ENCODE assay signal across 20 cellular contexts in the genomic region with DNA sequence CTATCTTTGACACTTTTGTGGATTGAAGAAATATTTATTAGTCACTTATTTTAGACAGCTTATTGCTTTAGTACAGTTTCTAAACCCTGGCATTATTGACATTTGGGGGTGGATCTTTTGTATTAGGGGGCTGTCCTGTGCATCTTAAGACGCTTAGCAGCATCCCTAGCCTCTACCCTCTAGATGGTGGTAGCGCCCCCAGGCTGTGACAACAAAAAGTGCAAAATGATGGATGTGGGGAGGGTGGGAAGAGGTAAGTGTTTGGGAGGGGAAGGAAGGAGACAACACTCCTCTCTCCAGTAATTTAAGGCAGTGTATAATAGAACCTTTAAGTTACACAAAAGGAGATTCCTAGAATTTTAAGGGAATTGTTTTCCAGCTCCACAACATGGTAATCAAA.
A peak's percentile ranks its signal among the peaks of the same experiment; 100 is the strongest.
DNase-seq lines count a peak whose midpoint lies in the region; ATAC-seq, FAIRE-seq and TF ChIP-seq lines count a peak whose summit lies in the region.
"Had no signal": no experiment of that assay in that cellular context is flagged by ENCODE, and none has a peak within 500 bp of the region (broad histone marks: within the 10 kb centered on the region; RNA-seq: fewer than 3 reads in every experiment).

No MANE protein-coding gene starts in this region.

- H3K4me1 Mint-ChIP-seq in osteocyte (ENCODE audit: unreplicated experiment) = no peaks in the 10 kb centered on the region
- H3K4me1 Mint-ChIP-seq: brain had no signal

- no peak overlapping the region for H3K4me3 ChIP-seq in LNCaP clone FGC (ENCODE audit: low read depth, low read length)
- no peak overlapping the region for H3K4me3 ChIP-seq in small intestine (ENCODE audit: low read depth in 1 of 2, low read length in 2 of 2)
- no peak overlapping the region for H3K4me3 ChIP-seq in upper lobe of right lung
- H3K4me3 ChIP-seq: BLaER1 treated with 17β-estradiol and CSF1 and Interleukin-3, amounts not matched to agents 10 nM and 100 nM; lower lobe of right lung; ovary; suprapubic skin had no signal

- peak; percentile 22 for TF ChIP-seq CTCF in GM12873 (IDR thresholded peaks at IDR 0.05; ENCODE audit: insufficient read depth, low read depth, low read length, missing control alignments)
- peak; percentile 8; the same call in 1 of the 2 replicates for TF ChIP-seq CTCF in LNCaP clone FGC (IDR thresholded peaks at IDR 0.05; ENCODE audit: control insufficient read depth, extremely low read depth, insufficient read depth)
- TF ChIP-seq CTCF in osteocyte (IDR thresholded peaks at IDR 0.05) = peak; percentile 9
- no peak for TF ChIP-seq CTCF in upper lobe of right lung (IDR thresholded peaks at IDR 0.05)

- no peak for FAIRE-seq in small intestine (lab: Jason Lieb, UNC)

- no peaks in the 10 kb centered on the region for H3K4me1 ChIP-seq in small intestine (ENCODE audit: control insufficient read depth in 2 of 2, insufficient read depth in 1 of 2, low read depth in 1 of 2, low read length in 1 of 2)
- no peaks in the 10 kb centered on the region for H3K4me1 ChIP-seq in upper lobe of right lung
- H3K4me1 ChIP-seq: BLaER1 treated with 17β-estradiol and CSF1 and Interleukin-3, amounts not matched to agents 10 nM and 100 nM; lower lobe of right lung; suprapubic skin had no signal

- H3K4me3 Mint-ChIP-seq in osteocyte (ENCODE audit: unreplicated experiment) = no peak overlapping the region
- H3K4me3 Mint-ChIP-seq: activated naive CD8-positive, alpha-beta T cell; activated T-cell treated with anti-CD3 and anti-CD28 coated beads, Interleukin-2, amount 50 U/mL, for 4 hours; brain had no signal

- H3K27me3 ChIP-seq in small intestine (ENCODE audit: control insufficient read depth in 2 of 2, insufficient read depth in 2 of 2, low read length in 2 of 2) (no peaks in the 10 kb centered on the region), upper lobe of right lung (no peaks in the 10 kb centered on the region)
- H3K27me3 ChIP-seq: BLaER1 treated with 17β-estradiol and CSF1 and Interleukin-3, amounts not matched to agents 10 nM and 100 nM; ovary; suprapubic skin had no signal

- no peaks in the 10 kb centered on the region for H3K36me3 Mint-ChIP-seq in osteocyte (ENCODE audit: unreplicated experiment)
- H3K36me3 Mint-ChIP-seq: activated naive CD8-positive, alpha-beta T cell; brain had no signal

- DNase-seq in LNCaP clone FGC (ENCODE audit: low read depth) (no peak), cerebellar cortex (ENCODE audit: low spot score) (peak; percentile 6), osteocyte (ENCODE audit: extremely low spot score, unreplicated experiment) (no peak), small intestine (no peak), upper lobe of right lung (no peak)
- DNase-seq: activated CD4-positive, alpha-beta T cell treated with anti-CD3 and anti-CD28 coated beads, Interleukin-2, amount 50 U/mL, for 48 hours; activated T-cell treated with anti-CD3 and anti-CD28 coated beads, Interleukin-2, amount 50 U/mL, for 4 hours; dermis blood vessel endothelial cell; DMS 273 treated with DMSO at 0.1 percent for 48 hours; NCI-H1930; NCI-H524; ovary; RPMI8226 had no signal

- WGBS in small intestine, 3 donors = 44 to 54% (median 48%) methylated on average over 2 of the region's 2 CpGs

- H3K9me3 ChIP-seq in small intestine (ENCODE audit: control insufficient read depth, low read depth) = no peaks in the 10 kb centered on the region
- no peaks in the 10 kb centered on the region for H3K9me3 ChIP-seq in upper lobe of right lung
- H3K9me3 ChIP-seq: BLaER1 treated with 17β-estradiol and CSF1 and Interleukin-3, amounts not matched to agents 10 nM and 100 nM; lower lobe of right lung; ovary; suprapubic skin had no signal

- H3K9me3 Mint-ChIP-seq in osteocyte (ENCODE audit: unreplicated experiment) = no peaks in the 10 kb centered on the region
- H3K9me3 Mint-ChIP-seq: brain had no signal

- no peak overlapping the region for H3K27ac Mint-ChIP-seq in osteocyte (ENCODE audit: unreplicated experiment)
- H3K27ac Mint-ChIP-seq: activated naive CD8-positive, alpha-beta T cell; brain had no signal

- H3K27ac ChIP-seq in small intestine (ENCODE audit: low read depth in 1 of 2, low read length in 1 of 2) = no peak overlapping the region
- no peak overlapping the region for H3K27ac ChIP-seq in upper lobe of right lung
- H3K27ac ChIP-seq: BLaER1 treated with 17β-estradiol and CSF1 and Interleukin-3, amounts not matched to agents 10 nM and 100 nM; lower lobe of right lung; ovary; suprapubic skin had no signal

- intact Hi-C loops in upper lobe of right lung (cut with DNase I) = no loop called here

- H3K36me3 ChIP-seq in small intestine (ENCODE audit: control insufficient read depth in 2 of 2, insufficient read depth in 2 of 2, low read length in 2 of 2) (no peaks in the 10 kb centered on the region), upper lobe of right lung (no peaks in the 10 kb centered on the region)
- H3K36me3 ChIP-seq: BLaER1 treated with 17β-estradiol and CSF1 and Interleukin-3, amounts not matched to agents 10 nM and 100 nM; lower lobe of right lung; ovary; suprapubic skin had no signal

- ATAC-seq in HG03460 (IDR thresholded peaks at IDR 0.05; ENCODE audit: unreplicated experiment) (no peak), upper lobe of right lung (no peak)
- ATAC-seq: activated T-cell treated with anti-CD3 and anti-CD28 coated beads, Interleukin-2, amount 50 U/mL, for 4 hours; lower lobe of right lung had no signal

- H3K27me3 Mint-ChIP-seq in osteocyte (ENCODE audit: unreplicated experiment) = no peaks in the 10 kb centered on the region
- H3K27me3 Mint-ChIP-seq: activated naive CD8-positive, alpha-beta T cell had no signal
